Comparison of ENCODE assay signal across 36 cellular contexts in genomic region chr2:104109356-104109755, GRCh38.
"Had no signal": no experiment of that assay in that cellular context is flagged by ENCODE, and none has a peak within 500 bp of the region (broad histone marks: within the 10 kb centered on the region; RNA-seq: fewer than 3 reads in every experiment).

No MANE protein-coding gene starts in this region.

- DNase-seq: activated CD4-positive, alpha-beta memory T cell treated with anti-CD3 and anti-CD28 coated beads for 36 hours; activated CD4-positive, alpha-beta T cell treated with anti-CD3 and anti-CD28 coated beads for 36 hours; activated CD4-positive, alpha-beta T cell treated with anti-CD3 and anti-CD28 coated beads, Interleukin-2, amount 10 ng/mL, durations not matched to agents 24 days and 14 days; activated CD4-positive, CD25-positive, alpha-beta regulatory T cell; activated CD4-positive, CD25-positive, alpha-beta regulatory T cell treated with anti-CD3 and anti-CD28 coated beads, Interleukin-2, amount 50 U/mL, for 72 hours; activated CD8-positive, alpha-beta memory T cell treated with anti-CD3 and anti-CD28 coated beads, Interleukin-2, amount 10 ng/mL, durations not matched to agents 7 days and 5 days; activated CD8-positive, alpha-beta memory T cell treated with anti-CD3 and anti-CD28 coated beads, Interleukin-2, amount 50 U/mL, for 4 hours; activated CD8-positive, alpha-beta T cell treated with anti-CD3 and anti-CD28 coated beads, Interleukin-2, amount 10 ng/mL, durations not matched to agents 7 days and 5 days; activated effector memory CD4-positive, alpha-beta T cell treated with anti-CD3 and anti-CD28 coated beads, Interleukin-2, amount 50 U/mL, for 16 hours; activated naive CD4-positive, alpha-beta T cell treated with anti-CD3 and anti-CD28 coated beads for 36 hours; activated naive CD8-positive, alpha-beta T cell treated with anti-CD3 and anti-CD28 coated beads for 36 hours; activated naive CD8-positive, alpha-beta T cell treated with anti-CD3 and anti-CD28 coated beads, Interleukin-2, amount 50 U/mL, for 24 hours; activated T-cell treated with anti-CD3 and anti-CD28 coated beads, Interleukin-2, amount 50 U/mL, for 1 hour; activated T-cell treated with anti-CD3 and anti-CD28 coated beads, Interleukin-2, amount 50 U/mL, for 48 hours; adrenal gland; amygdala; aorta; body of pancreas; caudate nucleus; cortex of kidney; dermis blood vessel endothelial cell; effector CD4-positive, alpha-beta T cell; effector memory CD8-positive, alpha-beta T cell; erythroblast; foreskin keratinocyte; gastrocnemius medialis; glutamatergic neuron; heart left ventricle; T-helper 17 cell; T1000 had no signal

- ATAC-seq: activated CD4-positive, alpha-beta T cell treated with anti-CD3 and anti-CD28 coated beads for 36 hours; activated CD8-positive, alpha-beta memory T cell treated with anti-CD3 and anti-CD28 coated beads, Interleukin-2, amount 10 ng/mL, durations not matched to agents 7 days and 5 days; activated CD8-positive, alpha-beta T cell treated with anti-CD3 and anti-CD28 coated beads, Interleukin-2, amount 10 ng/mL, durations not matched to agents 7 days and 5 days; activated naive CD8-positive, alpha-beta T cell treated with anti-CD3 and anti-CD28 coated beads, Interleukin-2, amount 50 U/mL, for 24 hours; body of pancreas; effector memory CD8-positive, alpha-beta T cell; foreskin keratinocyte; gastrocnemius medialis; heart left ventricle; T-helper 17 cell had no signal

- H3K4me3 Mint-ChIP-seq: activated CD4-positive, alpha-beta memory T cell treated with anti-CD3 and anti-CD28 coated beads for 36 hours; activated CD4-positive, alpha-beta T cell treated with anti-CD3 and anti-CD28 coated beads for 36 hours; activated CD4-positive, alpha-beta T cell treated with anti-CD3 and anti-CD28 coated beads, Interleukin-2, amount 10 ng/mL, durations not matched to agents 24 days and 14 days; activated CD8-positive, alpha-beta memory T cell treated with anti-CD3 and anti-CD28 coated beads, Interleukin-2, amount 10 ng/mL, durations not matched to agents 7 days and 5 days; activated CD8-positive, alpha-beta T cell treated with anti-CD3 and anti-CD28 coated beads, Interleukin-2, amount 10 ng/mL, durations not matched to agents 7 days and 5 days; activated naive CD4-positive, alpha-beta T cell treated with anti-CD3 and anti-CD28 coated beads for 36 hours; activated naive CD4-positive, alpha-beta T cell treated with anti-CD3 and anti-CD28 coated beads, Interleukin-2, amount 50 U/mL, for 24 hours; activated naive CD8-positive, alpha-beta T cell treated with anti-CD3 and anti-CD28 coated beads for 36 hours; activated naive CD8-positive, alpha-beta T cell treated with anti-CD3 and anti-CD28 coated beads, Interleukin-2, amount 50 U/mL, for 24 hours; activated T-helper 1 cell treated with anti-CD3 and anti-CD28 coated beads, Interleukin-12 subunit alpha, Interleukin-12 subunit beta, Interleukin-2, Interleukin-4 antibody, amounts not matched to agents 30 ng/mL and 10 ng/mL and 1 ng/mL, durations not matched to agents 14 hours and 24 hours and 36 hours; effector memory CD8-positive, alpha-beta T cell; T-helper 17 cell; T-helper 2 cell treated with Interferon-gamma antibody and Interleukin-4, amounts not matched to agents 5 μg/mL and 100 μg/mL, for 36 hours had no signal

- H3K4me3 ChIP-seq: adrenal gland, body of pancreas, esophagus muscularis mucosa, gastrocnemius medialis, heart left ventricle had no signal

- H3K4me1 ChIP-seq: adrenal gland, body of pancreas, esophagus muscularis mucosa, foreskin keratinocyte, gastrocnemius medialis, heart left ventricle had no signal

- H3K27me3 Mint-ChIP-seq: activated CD4-positive, alpha-beta memory T cell treated with anti-CD3 and anti-CD28 coated beads for 36 hours; activated CD4-positive, alpha-beta T cell treated with anti-CD3 and anti-CD28 coated beads for 36 hours; activated CD4-positive, alpha-beta T cell treated with anti-CD3 and anti-CD28 coated beads, Interleukin-2, amount 10 ng/mL, durations not matched to agents 24 days and 14 days; activated CD8-positive, alpha-beta memory T cell treated with anti-CD3 and anti-CD28 coated beads, Interleukin-2, amount 10 ng/mL, durations not matched to agents 7 days and 5 days; activated naive CD4-positive, alpha-beta T cell treated with anti-CD3 and anti-CD28 coated beads, Interleukin-2, amount 50 U/mL, for 24 hours; activated naive CD8-positive, alpha-beta T cell treated with anti-CD3 and anti-CD28 coated beads for 36 hours; activated naive CD8-positive, alpha-beta T cell treated with anti-CD3 and anti-CD28 coated beads, Interleukin-2, amount 50 U/mL, for 24 hours; effector memory CD8-positive, alpha-beta T cell; T-helper 17 cell had no signal

- H3K36me3 Mint-ChIP-seq: activated CD4-positive, alpha-beta memory T cell treated with anti-CD3 and anti-CD28 coated beads for 36 hours; activated CD8-positive, alpha-beta memory T cell treated with anti-CD3 and anti-CD28 coated beads, Interleukin-2, amount 10 ng/mL, durations not matched to agents 7 days and 5 days; activated naive CD4-positive, alpha-beta T cell treated with anti-CD3 and anti-CD28 coated beads, Interleukin-2, amount 50 U/mL, for 24 hours; activated naive CD8-positive, alpha-beta T cell treated with anti-CD3 and anti-CD28 coated beads for 36 hours had no signal

- H3K4me1 Mint-ChIP-seq: activated CD4-positive, alpha-beta T cell treated with anti-CD3 and anti-CD28 coated beads for 36 hours; activated CD4-positive, alpha-beta T cell treated with anti-CD3 and anti-CD28 coated beads, Interleukin-2, amount 10 ng/mL, durations not matched to agents 24 days and 14 days; activated CD8-positive, alpha-beta memory T cell treated with anti-CD3 and anti-CD28 coated beads, Interleukin-2, amount 10 ng/mL, durations not matched to agents 7 days and 5 days; activated naive CD4-positive, alpha-beta T cell treated with anti-CD3 and anti-CD28 coated beads, Interleukin-2, amount 50 U/mL, for 24 hours; activated naive CD8-positive, alpha-beta T cell treated with anti-CD3 and anti-CD28 coated beads for 36 hours; activated naive CD8-positive, alpha-beta T cell treated with anti-CD3 and anti-CD28 coated beads, Interleukin-2, amount 50 U/mL, for 24 hours; T-helper 17 cell had no signal

- H3K27ac Mint-ChIP-seq: activated CD4-positive, alpha-beta memory T cell treated with anti-CD3 and anti-CD28 coated beads for 36 hours; activated CD4-positive, alpha-beta T cell treated with anti-CD3 and anti-CD28 coated beads for 36 hours; activated CD4-positive, alpha-beta T cell treated with anti-CD3 and anti-CD28 coated beads, Interleukin-2, amount 10 ng/mL, durations not matched to agents 24 days and 14 days; activated CD8-positive, alpha-beta memory T cell treated with anti-CD3 and anti-CD28 coated beads, Interleukin-2, amount 10 ng/mL, durations not matched to agents 7 days and 5 days; activated CD8-positive, alpha-beta T cell treated with anti-CD3 and anti-CD28 coated beads, Interleukin-2, amount 10 ng/mL, durations not matched to agents 7 days and 5 days; activated naive CD4-positive, alpha-beta T cell treated with anti-CD3 and anti-CD28 coated beads for 36 hours; activated naive CD4-positive, alpha-beta T cell treated with anti-CD3 and anti-CD28 coated beads, Interleukin-2, amount 50 U/mL, for 24 hours; activated naive CD8-positive, alpha-beta T cell treated with anti-CD3 and anti-CD28 coated beads for 36 hours; activated naive CD8-positive, alpha-beta T cell treated with anti-CD3 and anti-CD28 coated beads, Interleukin-2, amount 50 U/mL, for 24 hours; activated T-helper 1 cell treated with anti-CD3 and anti-CD28 coated beads, Interleukin-12 subunit alpha, Interleukin-12 subunit beta, Interleukin-2, Interleukin-4 antibody, amounts not matched to agents 30 ng/mL and 10 ng/mL and 1 ng/mL, durations not matched to agents 14 hours and 24 hours and 36 hours; activated T-helper 2 cell treated with anti-CD3 and anti-CD28 coated beads, Interferon-gamma antibody, Interleukin-2, Interleukin-4, amounts not matched to agents 10 μg/mL and 5 μg/mL and 100 μg/mL, durations not matched to agents 14 hours and 24 hours and 36 hours; effector memory CD8-positive, alpha-beta T cell; T-helper 17 cell; T-helper 2 cell treated with Interferon-gamma antibody and Interleukin-4, amounts not matched to agents 5 μg/mL and 100 μg/mL, for 36 hours had no signal

- H3K9me3 ChIP-seq: adrenal gland, body of pancreas, esophagus muscularis mucosa, gastrocnemius medialis, heart left ventricle had no signal

- H3K36me3 ChIP-seq: adrenal gland, esophagus muscularis mucosa, gastrocnemius medialis, heart left ventricle had no signal

- H3K9me3 Mint-ChIP-seq: activated CD4-positive, alpha-beta T cell treated with anti-CD3 and anti-CD28 coated beads, Interleukin-2, amount 10 ng/mL, durations not matched to agents 24 days and 14 days; activated naive CD4-positive, alpha-beta T cell treated with anti-CD3 and anti-CD28 coated beads for 36 hours; activated naive CD4-positive, alpha-beta T cell treated with anti-CD3 and anti-CD28 coated beads, Interleukin-2, amount 50 U/mL, for 24 hours; activated naive CD8-positive, alpha-beta T cell treated with anti-CD3 and anti-CD28 coated beads for 36 hours; activated T-helper 1 cell treated with anti-CD3 and anti-CD28 coated beads, Interleukin-12 subunit alpha, Interleukin-12 subunit beta, Interleukin-2, Interleukin-4 antibody, amounts not matched to agents 30 ng/mL and 10 ng/mL and 1 ng/mL, durations not matched to agents 14 hours and 24 hours and 36 hours; T-helper 2 cell treated with Interferon-gamma antibody and Interleukin-4, amounts not matched to agents 5 μg/mL and 100 μg/mL, for 36 hours had no signal

- H3K27me3 ChIP-seq: adrenal gland, body of pancreas, esophagus muscularis mucosa, foreskin keratinocyte, gastrocnemius medialis, heart left ventricle had no signal

- FAIRE-seq: colon had no signal

- H3K27ac ChIP-seq: adrenal gland, body of pancreas, esophagus muscularis mucosa, foreskin keratinocyte, gastrocnemius medialis, heart left ventricle had no signal
